ENCODE assay signal across 8 cellular contexts in genomic region chr19:33374406-33374703, GRCh38. TPM values are rescaled to one million over a fixed set of nuclear protein-coding genes. Genes with fewer than 3 reads are reported as not detected.
DNase-seq lines count a peak whose midpoint lies in the region; ATAC-seq and TF ChIP-seq lines count a peak whose summit lies in the region.

No MANE protein-coding gene starts in this region.

- no peaks in the 10 kb centered on the region for H3K27me3 ChIP-seq in right lobe of liver

- H3K4me3 Mint-ChIP-seq in MCF 10A (ENCODE audit: unreplicated experiment), result peak overlapping the region; percentile 89

- peak; percentile 44 for DNase-seq in DMS79 treated with DMSO at 0.1 percent for 48 hours (lab: John Stamatoyannopoulos, UW)
- DNase-seq in DMS79 (lab: John Stamatoyannopoulos, UW), result no peak
- peak; percentile 64 for DNase-seq in NCI-H748 (lab: John Stamatoyannopoulos, UW; ENCODE audit: unreplicated experiment)
- DNase-seq in MCF 10A (ENCODE audit: unreplicated experiment), result peak; percentile 38
- peak in 1 of 3 donors; percentile 40 for DNase-seq in right lobe of liver
- DNase-seq in GM19240 (ENCODE audit: insufficient read length, low spot score), result no peak
- DNase-seq in NK-92 (lab: John Stamatoyannopoulos, UW; ENCODE audit: unreplicated experiment), result no peak

- peak in 2 of 4 donors; percentile 5 to 8 for ATAC-seq in right lobe of liver

- peaks cover 41% of the 10 kb centered on the region for H3K4me1 Mint-ChIP-seq in MCF 10A (ENCODE audit: insufficient read depth, unreplicated experiment)

- intact Hi-C loops in MCF 10A (cut with micrococcal nuclease), result loop anchor here (2.0 kb wide), 1 partner anchor 72 kb away; the partner anchor contains the start of gene CEBPA
- intact Hi-C loops in right lobe of liver (cut with DNase I), result no loop called here

- no peaks in the 10 kb centered on the region for H3K27me3 Mint-ChIP-seq in MCF 10A (ENCODE audit: insufficient read depth, unreplicated experiment)

- H3K9me3 Mint-ChIP-seq in MCF 10A (ENCODE audit: unreplicated experiment), result no peaks in the 10 kb centered on the region

- BruUV-seq in MCF 10A (replicated peaks; lab: Mats Ljungman, UMichigan), result no TSS peak

- TF ChIP-seq CTCF in MCF 10A (IDR thresholded peaks at IDR 0.05; ENCODE audit: unreplicated experiment) (no peak), right lobe of liver (IDR thresholded peaks at IDR 0.05) (no peak)

- H3K9me3 ChIP-seq in right lobe of liver, result no peaks in the 10 kb centered on the region

- H3K27ac Mint-ChIP-seq in MCF 10A (ENCODE audit: low read depth, unreplicated experiment), result peak overlapping the region; percentile 94

- H3K27ac ChIP-seq in right lobe of liver (peak overlapping the region; percentile 95 to 97 (median 96)), temporal lobe (ENCODE audit: low read depth, low read length) (peak overlapping the region; percentile 17)

- WGBS in right lobe of liver (ENCODE audit: insufficient coverage, low coverage, low lambda C conversion rate, missing lambda C conversion rate), result 2% methylated on average over 12 of the region's 12 CpGs

- peaks cover 15% of the 10 kb centered on the region for H3K36me3 Mint-ChIP-seq in MCF 10A (ENCODE audit: insufficient read depth, unreplicated experiment)

- H3K4me3 ChIP-seq in right lobe of liver, result peak overlapping the region; percentile 70 to 85 (median 72)

- peaks cover 0 to under 1% (median 0%) of the 10 kb centered on the region in 4 donors for H3K36me3 ChIP-seq in right lobe of liver

- H3K4me1 ChIP-seq in right lobe of liver, result peaks cover 0 to 48% (median 20%) of the 10 kb centered on the region in 4 donors

- POLR2A ChIA-PET in MCF 10A (lab: Yijun Ruan, JAX), result interaction anchor here (0.6 to 6.1 kb wide), 25 partner anchors 9 to 803 kb away, joined by 3 to 110 read pairs (median 4); partner anchors contain the start of gene CEBPA

- CTCF ChIA-PET in MCF 10A (lab: Yijun Ruan, JAX), result interaction anchor here (0.6 to 2.3 kb wide), 11 partner anchors 10 to 139 kb away, joined by 3 to 11 read pairs (median 5); partner anchors contain the start of gene CEBPA

- TF ChIP-seq POLR2A in right lobe of liver (IDR thresholded peaks at IDR 0.05), result no peak

RNA-seq across cellular contexts. Expression of gene CEBPG, which starts 0.8 kb away (rescaled TPM):
- total RNA-seq in MCF 10A (2022) (78.5 and 91.3 TPM in 2 replicates), right lobe of liver (10 to 100 TPM; 15.0 to 32.3 (median 27.1) TPM), temporal lobe (26.6 TPM)

Comparison
In these comparisons a context has a peak if more than half of its experiments do, and no peak if none do; other contexts are left out.
1. DNase-seq: peak in DMS79 treated with DMSO at 0.1 percent for 48 hours (single experiment), NCI-H748 (single experiment) and MCF 10A (single experiment); none in DMS79 (single experiment), GM19240 (single experiment) and NK-92 (single experiment).